30 cellular contexts compared by ENCODE assay signal in the genomic region with DNA sequence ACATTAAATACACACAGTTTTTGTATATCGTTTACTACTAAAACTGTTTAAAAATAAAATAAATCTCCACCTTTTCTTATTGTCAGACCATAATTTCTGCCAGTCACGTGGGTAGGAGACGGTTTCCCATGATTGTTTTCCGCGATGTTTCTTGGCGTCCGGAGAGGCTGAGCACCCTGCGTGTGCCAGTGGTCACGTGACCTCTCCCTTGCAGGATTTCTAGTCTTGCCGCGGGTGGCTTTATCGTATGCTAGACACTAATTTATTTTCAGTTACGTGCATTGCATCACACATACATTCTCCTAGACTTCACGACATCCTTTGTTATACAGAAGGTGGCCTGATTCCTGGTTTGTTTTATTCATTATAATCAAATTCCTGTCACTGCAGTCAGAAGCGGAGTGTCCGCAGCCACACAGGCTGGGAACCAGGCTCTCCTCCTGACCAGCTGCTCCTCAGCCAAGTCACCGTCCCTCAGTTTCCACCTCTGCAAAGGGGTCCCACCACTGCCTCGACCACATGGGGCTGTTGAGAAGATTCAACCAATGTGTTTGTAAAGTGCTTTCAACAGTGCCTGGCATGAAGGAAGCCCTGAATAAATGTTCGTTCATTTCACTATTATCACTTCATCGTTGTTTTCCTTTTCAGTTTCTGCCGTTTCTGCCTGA.
DNase-seq lines count a peak whose midpoint lies in the region; ATAC-seq and TF ChIP-seq lines count a peak whose summit lies in the region.
"Had no signal": no experiment of that assay in that cellular context is flagged by ENCODE, and none has a peak within 500 bp of the region (broad histone marks: within the 10 kb centered on the region; RNA-seq: fewer than 3 reads in every experiment).

No MANE protein-coding gene starts in this region.

- H3K27me3 ChIP-seq in A673 (replicated peaks; ENCODE audit: insufficient read depth, low read depth, low read length, poor library complexity) = no peaks in the 10 kb centered on the region
- H3K27me3 ChIP-seq in H7 (ENCODE audit: control insufficient read depth, insufficient read depth, low read length) = no peaks in the 10 kb centered on the region; the same call in 1 of the 2 replicates
- peaks cover 0 to 65% (median 0%) of the 10 kb centered on the region in 4 donors for H3K27me3 ChIP-seq in esophagus muscularis mucosa
- H3K27me3 ChIP-seq: brain microvascular endothelial cell, upper lobe of left lung had no signal

- H3K9me3 ChIP-seq in A673 (ENCODE audit: low read depth, low read length, poor library complexity, severe bottlenecking) (no peaks in the 10 kb centered on the region), esophagus muscularis mucosa (no peaks in the 10 kb centered on the region)
- H3K9me3 ChIP-seq: BLaER1 treated with 17β-estradiol and CSF1 and Interleukin-3, amounts not matched to agents 10 nM and 100 nM; pancreas; upper lobe of left lung had no signal

- H3K4me3 ChIP-seq in A673 (ENCODE audit: low read depth, low read length, poor library complexity, severe bottlenecking) = no peak overlapping the region
- no peak overlapping the region for H3K4me3 ChIP-seq in H7 (ENCODE audit: insufficient read depth, low read depth, low read length)
- H3K4me3 ChIP-seq in esophagus muscularis mucosa = no peak overlapping the region
- H3K4me3 ChIP-seq: BLaER1 treated with 17β-estradiol and CSF1 and Interleukin-3, amounts not matched to agents 10 nM and 100 nM; lung; pancreas; PC-9; upper lobe of left lung had no signal

- no peaks in the 10 kb centered on the region for H3K36me3 Mint-ChIP-seq in WTC11
- H3K36me3 Mint-ChIP-seq in activated naive CD8-positive, alpha-beta T cell treated with anti-CD3 and anti-CD28 coated beads for 36 hours = no peaks in the 10 kb centered on the region

- no peak for TF ChIP-seq POLR2A in esophagus muscularis mucosa (IDR thresholded peaks at IDR 0.05; ENCODE audit: low read depth)

- no peak overlapping the region for H3K4me3 Mint-ChIP-seq in WTC11
- no peak overlapping the region for H3K4me3 Mint-ChIP-seq in activated naive CD8-positive, alpha-beta T cell treated with anti-CD3 and anti-CD28 coated beads for 36 hours
- H3K4me3 Mint-ChIP-seq: activated naive CD4-positive, alpha-beta T cell treated with anti-CD3 and anti-CD28 coated beads for 36 hours; HFFc6 had no signal

- no peaks in the 10 kb centered on the region for H3K4me1 Mint-ChIP-seq in WTC11
- H3K4me1 Mint-ChIP-seq in activated naive CD8-positive, alpha-beta T cell treated with anti-CD3 and anti-CD28 coated beads for 36 hours = no peaks in the 10 kb centered on the region

- no peak for TF ChIP-seq CTCF in A673 (conservative IDR thresholded peaks at IDR 0.05; ENCODE audit: low read depth, low read length)
- TF ChIP-seq CTCF in WTC11 (IDR thresholded peaks at IDR 0.05) = no peak
- no peak for TF ChIP-seq CTCF in esophagus muscularis mucosa (IDR thresholded peaks at IDR 0.05)

- no peak overlapping the region for H3K27ac ChIP-seq in A673 (ENCODE audit: low read depth, low read length, poor library complexity, severe bottlenecking)
- no peak overlapping the region for H3K27ac ChIP-seq in esophagus muscularis mucosa (replicated peaks in 1 of 4)
- H3K27ac ChIP-seq: BLaER1 treated with 17β-estradiol and CSF1 and Interleukin-3, amounts not matched to agents 10 nM and 100 nM; brain microvascular endothelial cell; epithelial cell of prostate; pancreas; PC-9; upper lobe of left lung; VCaP had no signal

- H3K36me3 ChIP-seq in A673 (ENCODE audit: insufficient read depth, low read length, poor library complexity, severe bottlenecking) (no peaks in the 10 kb centered on the region), H7 (replicated peaks; ENCODE audit: control insufficient read depth, insufficient read depth, low read length) (no peaks in the 10 kb centered on the region), esophagus muscularis mucosa (no peaks in the 10 kb centered on the region)
- H3K36me3 ChIP-seq: BLaER1 treated with 17β-estradiol and CSF1 and Interleukin-3, amounts not matched to agents 10 nM and 100 nM; brain microvascular endothelial cell; pancreas; upper lobe of left lung had no signal

- no peaks in the 10 kb centered on the region for H3K4me1 ChIP-seq in A673 (ENCODE audit: insufficient read depth, low read length, poor library complexity, severe bottlenecking)
- no peaks in the 10 kb centered on the region for H3K4me1 ChIP-seq in esophagus muscularis mucosa
- H3K4me1 ChIP-seq: pancreas, upper lobe of left lung had no signal

- POLR2A ChIA-PET in A673 (lab: Charles Lee; ENCODE audit: low non-redundant PET) (no interaction called here), WTC11 (lab: Charles Lee) (no interaction called here)

- ATAC-seq in WTC11 (no peak), left lobe of liver (no peak), HG02610 (IDR thresholded peaks at IDR 0.05; ENCODE audit: unreplicated experiment) (no peak)
- ATAC-seq: pancreas had no signal

- DNase-seq in A673 (ENCODE audit: low spot score) = peak; percentile 33
- peak; percentile 11 for DNase-seq in H7
- no peak for DNase-seq in WTC11 (ENCODE audit: low spot score)
- DNase-seq in left lobe of liver (ENCODE audit: low spot score) = peak; percentile 12
- DNase-seq in NCI-H1694 treated with DMSO at 0.1 percent for 48 hours (lab: John Stamatoyannopoulos, UW) = no peak
- no peak for DNase-seq in activated naive CD8-positive, alpha-beta T cell treated with anti-CD3 and anti-CD28 coated beads for 36 hours
- DNase-seq in esophagus muscularis mucosa (ENCODE audit: extremely low spot score) = no peak
- DNase-seq: activated CD4-positive, alpha-beta T cell treated with anti-CD3 and anti-CD28 coated beads for 48 hours; activated naive CD4-positive, alpha-beta T cell treated with anti-CD3 and anti-CD28 coated beads for 36 hours; amniotic stem cell; brain microvascular endothelial cell; effector CD4-positive, alpha-beta T cell; GDM1; HFFc6; IMR-90; kidney; NCI-H1105; NCI-H2107; NCI-H446 treated with DMSO at 0.1 percent for 48 hours; PC-9; Right ventricle myocardium superior; stimulated activated CD4-positive, alpha-beta T cell treated with anti-CD3 and anti-CD28 coated beads, Interleukin-2, amount 100 ng/mL, for 48 hours; T-helper 9 cell; upper lobe of left lung had no signal

- no peak overlapping the region for H3K27ac Mint-ChIP-seq in WTC11
- no peak overlapping the region for H3K27ac Mint-ChIP-seq in activated naive CD8-positive, alpha-beta T cell treated with anti-CD3 and anti-CD28 coated beads for 36 hours
- H3K27ac Mint-ChIP-seq: activated naive CD4-positive, alpha-beta T cell treated with anti-CD3 and anti-CD28 coated beads for 36 hours; HFFc6 had no signal

- 74% methylated on average over 21 of the region's 21 CpGs for WGBS in esophagus muscularis mucosa

- CTCF ChIA-PET in A673 (lab: Charles Lee) = no interaction called here
- CTCF ChIA-PET in WTC11 (lab: Charles Lee) = no interaction called here

- intact Hi-C loops in A673 (cut with micrococcal nuclease; ENCODE audit: unreplicated experiment) = no loop called here
- intact Hi-C loops in esophagus muscularis mucosa (cut with DNase I) = no loop called here

- TF ChIP-seq EP300 in esophagus muscularis mucosa (IDR thresholded peaks at IDR 0.05) = no peak

- no peaks in the 10 kb centered on the region for H3K27me3 Mint-ChIP-seq in WTC11 (ENCODE audit: low read depth)
- no peaks in the 10 kb centered on the region for H3K27me3 Mint-ChIP-seq in activated naive CD8-positive, alpha-beta T cell treated with anti-CD3 and anti-CD28 coated beads for 36 hours

- no TSS peak for BruUV-seq in A673 (replicated peaks; lab: Mats Ljungman, UMichigan)

- no peaks in the 10 kb centered on the region for H3K9me3 Mint-ChIP-seq in WTC11
- no peaks in the 10 kb centered on the region for H3K9me3 Mint-ChIP-seq in activated naive CD8-positive, alpha-beta T cell treated with anti-CD3 and anti-CD28 coated beads for 36 hours
- H3K9me3 Mint-ChIP-seq: activated naive CD4-positive, alpha-beta T cell treated with anti-CD3 and anti-CD28 coated beads for 36 hours had no signal

TF ChIP-seq in WTC11, 78 proteins besides CTCF, POLR2A, EP300 and RAD21:
- TF ChIP-seq USF2 (CRISPR knock-in tag; IDR thresholded peaks at IDR 0.05) (peak; percentile 36; the same call in 1 of the 2 replicates), EMX1 (CRISPR knock-in tag; IDR thresholded peaks at IDR 0.05) (no peak)

Comparison
In these comparisons a context has a peak if more than half of its experiments do, and no peak if none do; other contexts are left out.
1. DNase-seq: peak in A673 (single experiment), H7 (single experiment) and left lobe of liver (single experiment); none in WTC11 (single experiment), NCI-H1694 treated with DMSO at 0.1 percent for 48 hours (single experiment), activated naive CD8-positive, alpha-beta T cell treated with anti-CD3 and anti-CD28 coated beads for 36 hours (single experiment) and esophagus muscularis mucosa (single experiment).